Comparison of ENCODE assay signal across 1 cellular context in the genomic region with DNA sequence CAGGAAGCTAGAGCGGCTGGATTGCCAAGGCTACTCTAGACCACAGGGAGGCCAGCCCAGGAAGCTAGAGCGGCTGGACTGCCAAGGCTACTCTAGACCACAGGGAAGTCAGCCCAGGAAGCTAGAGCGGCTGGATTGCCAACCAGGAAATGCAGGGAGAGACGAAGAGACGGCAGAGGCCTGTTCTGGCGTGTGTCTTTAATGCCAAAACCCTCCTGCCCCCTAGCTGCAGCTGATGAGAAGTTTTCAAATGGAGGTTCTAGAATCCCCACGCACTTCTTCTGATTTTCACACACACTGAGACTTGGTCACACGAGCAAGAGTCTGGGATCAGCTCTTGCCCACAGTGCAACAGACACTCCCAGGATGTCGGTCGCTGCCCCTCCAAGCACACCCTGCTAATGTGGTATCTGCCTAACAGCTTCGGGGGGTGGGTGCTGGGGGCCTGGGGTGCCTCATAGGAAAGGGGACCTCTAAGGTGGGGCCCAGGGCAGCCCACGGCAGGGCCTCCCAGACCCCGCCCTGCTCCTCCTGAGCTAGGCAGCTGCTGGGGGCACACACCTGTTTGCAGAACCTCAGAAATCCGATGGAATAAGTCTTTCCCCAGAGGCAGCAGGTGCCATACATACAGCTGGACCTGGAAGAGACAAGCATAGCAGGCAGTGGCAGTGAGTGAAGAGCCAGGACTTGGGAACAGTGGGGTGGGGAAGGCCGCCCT.
TF ChIP-seq lines count a peak whose summit lies in the region.

No MANE protein-coding gene starts in this region.

TF ChIP-seq in HepG2, 621 proteins besides CTCF, POLR2A, EP300 and RAD21:
- TF ChIP-seq, protein P1, sequence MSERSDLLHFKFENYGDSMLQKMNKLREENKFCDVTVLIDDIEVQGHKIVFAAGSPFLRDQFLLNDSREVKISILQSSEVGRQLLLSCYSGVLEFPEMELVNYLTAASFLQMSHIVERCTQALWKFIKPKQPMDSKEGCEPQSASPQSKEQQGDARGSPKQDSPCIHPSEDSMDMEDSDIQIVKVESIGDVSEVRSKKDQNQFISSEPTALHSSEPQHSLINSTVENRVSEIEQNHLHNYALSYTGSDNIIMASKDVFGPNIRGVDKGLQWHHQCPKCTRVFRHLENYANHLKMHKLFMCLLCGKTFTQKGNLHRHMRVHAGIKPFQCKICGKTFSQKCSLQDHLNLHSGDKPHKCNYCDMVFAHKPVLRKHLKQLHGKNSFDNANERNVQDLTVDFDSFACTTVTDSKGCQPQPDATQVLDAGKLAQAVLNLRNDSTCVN (CRISPR knock-in tag; IDR thresholded peaks at IDR 0.05; ENCODE audit: borderline replicate concordance) = peak; percentile 64; the same call in 1 of the 2 replicates
- no peak for TF ChIP-seq PITX1 (CRISPR knock-in tag; IDR thresholded peaks at IDR 0.05)
- no peak for TF ChIP-seq ZNF138 (CRISPR knock-in tag; IDR thresholded peaks at IDR 0.05; ENCODE audit: low read depth)
- TF ChIP-seq ZBTB38 (CRISPR knock-in tag; IDR thresholded peaks at IDR 0.05) = 0 out of 2 replicates have a peak, but pooled peaks have one; percentile 38
- TF ChIP-seq PTBP1 (IDR thresholded peaks at IDR 0.05; ENCODE audit: low read depth, low read length, poor library complexity, severe bottlenecking) = no peak
- TF ChIP-seq, protein P2, sequence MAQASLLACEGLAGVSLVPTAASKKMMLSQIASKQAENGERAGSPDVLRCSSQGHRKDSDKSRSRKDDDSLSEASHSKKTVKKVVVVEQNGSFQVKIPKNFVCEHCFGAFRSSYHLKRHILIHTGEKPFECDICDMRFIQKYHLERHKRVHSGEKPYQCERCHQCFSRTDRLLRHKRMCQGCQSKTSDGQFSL (CRISPR knock-in tag; IDR thresholded peaks at IDR 0.05) = no peak
- TF ChIP-seq, protein P3, sequence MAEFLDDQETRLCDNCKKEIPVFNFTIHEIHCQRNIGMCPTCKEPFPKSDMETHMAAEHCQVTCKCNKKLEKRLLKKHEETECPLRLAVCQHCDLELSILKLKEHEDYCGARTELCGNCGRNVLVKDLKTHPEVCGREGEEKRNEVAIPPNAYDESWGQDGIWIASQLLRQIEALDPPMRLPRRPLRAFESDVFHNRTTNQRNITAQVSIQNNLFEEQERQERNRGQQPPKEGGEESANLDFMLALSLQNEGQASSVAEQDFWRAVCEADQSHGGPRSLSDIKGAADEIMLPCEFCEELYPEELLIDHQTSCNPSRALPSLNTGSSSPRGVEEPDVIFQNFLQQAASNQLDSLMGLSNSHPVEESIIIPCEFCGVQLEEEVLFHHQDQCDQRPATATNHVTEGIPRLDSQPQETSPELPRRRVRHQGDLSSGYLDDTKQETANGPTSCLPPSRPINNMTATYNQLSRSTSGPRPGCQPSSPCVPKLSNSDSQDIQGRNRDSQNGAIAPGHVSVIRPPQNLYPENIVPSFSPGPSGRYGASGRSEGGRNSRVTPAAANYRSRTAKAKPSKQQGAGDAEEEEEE (CRISPR knock-in tag; IDR thresholded peaks at IDR 0.05; ENCODE audit: borderline replicate concordance) = no peak
- TF ChIP-seq HIVEP1 (CRISPR knock-in tag; IDR thresholded peaks at IDR 0.05) = no peak
- peak; percentile 63 for TF ChIP-seq STAG1 (CRISPR knock-in tag; IDR thresholded peaks at IDR 0.05)
- TF ChIP-seq SMC3 (IDR thresholded peaks at IDR 0.05; ENCODE audit: low read length) = peak; percentile 30; the same call in 1 of the 2 replicates
